10 cellular contexts compared by ENCODE assay signal in genomic region chr7:116633131-116633988, GRCh38. TPM values are rescaled to one million over a fixed set of nuclear protein-coding genes. Genes with fewer than 3 reads are reported as not detected.
DNase-seq lines count a peak whose midpoint lies in the region; ATAC-seq and TF ChIP-seq lines count a peak whose summit lies in the region.
"Had no signal": no experiment of that assay in that cellular context is flagged by ENCODE, and none has a peak within 500 bp of the region (broad histone marks: within the 10 kb centered on the region; RNA-seq: fewer than 3 reads in every experiment).

No MANE protein-coding gene starts in this region.

- H3K36me3 ChIP-seq in stomach, result no peaks in the 10 kb centered on the region

- peak; percentile 16 for TF ChIP-seq EP300 in stomach (IDR thresholded peaks at IDR 0.05)

- TF ChIP-seq POLR2A in stomach (IDR thresholded peaks at IDR 0.05), result no peak

- H3K4me3 ChIP-seq in epithelial cell of esophagus (ENCODE audit: low read length) (peak overlapping the region; percentile 4), stomach (no peak overlapping the region)

- DNase-seq in epithelial cell of esophagus (ENCODE audit: low read depth), result peak; percentile 94
- no peak for DNase-seq in stomach
- DNase-seq in activated naive CD4-positive, alpha-beta T cell treated with anti-CD3 and anti-CD28 coated beads, Interleukin-2, amount 50 U/mL, for 16 hours, result no peak
- DNase-seq in hepatic stellate cell (ENCODE audit: low spot score), result no peak
- no peak for DNase-seq in H4 (ENCODE audit: low spot score)
- DNase-seq: activated naive CD4-positive, alpha-beta T cell; kidney had no signal

- intact Hi-C loops in stomach (cut with DNase I; ENCODE audit: low total_unique reads), result no loop called here

- H3K27me3 ChIP-seq in stomach, result no peaks in the 10 kb centered on the region

- peak overlapping the region in 2 of 5 donors; percentile 26 to 27 for H3K27ac ChIP-seq in stomach

- peak; percentile 32 for ATAC-seq in GM18861 (IDR thresholded peaks at IDR 0.05; ENCODE audit: unreplicated experiment)
- peak; percentile 37 for ATAC-seq in HG03159 (IDR thresholded peaks at IDR 0.05; ENCODE audit: unreplicated experiment)
- no peak for ATAC-seq in HG03521 (IDR thresholded peaks at IDR 0.05; ENCODE audit: unreplicated experiment)

- H3K9me3 ChIP-seq in stomach, result no peaks in the 10 kb centered on the region

- WGBS in stomach, 5 donors, result 65 to 75% (median 72%) methylated on average over 13 of the region's 13 CpGs

- peaks cover 3 to 26% (median 16%) of the 10 kb centered on the region in 4 donors for H3K4me1 ChIP-seq in stomach

- peak; percentile 32 for TF ChIP-seq CTCF in epithelial cell of esophagus (IDR thresholded peaks at IDR 0.05; ENCODE audit: insufficient read depth, low read depth, low read length, missing control alignments)
- no peak for TF ChIP-seq CTCF in stomach (IDR thresholded peaks at IDR 0.05)

RNA-seq across cellular contexts. Expression of gene MET, which starts 38.6 kb away (rescaled TPM):
- 10 to 100 TPM in 3 of 5 donors, 1 to 10 TPM in 1, under 1 TPM in 1; 0.58 to 36.2 (median 14.5) TPM for total RNA-seq in stomach
- 1 to 10 TPM; 2.0 to 3.7 (median 2.9) TPM for polyA plus RNA-seq in stomach
- total RNA-seq in H4 (2014; rRNA removed; shearing (Covaris generic)), result 51.1 and 67.7 TPM in 2 replicates
